In the genomic region with DNA sequence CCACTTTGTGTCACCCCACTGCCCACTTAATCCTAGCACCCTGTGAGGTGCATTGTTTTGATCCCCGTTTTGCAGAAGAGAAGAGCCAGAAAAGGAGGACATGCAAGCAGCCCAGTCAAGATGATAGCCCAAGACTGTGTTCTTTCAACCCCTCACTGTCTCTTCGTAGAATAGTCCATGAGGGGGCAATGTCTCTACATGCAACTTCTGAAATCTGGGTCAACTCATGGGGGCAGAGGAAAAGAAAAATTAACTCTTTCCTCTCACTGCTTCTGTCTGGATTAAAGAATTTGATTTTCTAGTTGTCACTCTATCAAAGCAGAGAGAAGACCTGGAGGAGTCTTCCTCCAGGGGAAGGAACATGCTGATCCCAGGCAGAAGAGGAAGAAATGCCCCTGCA, we compare ENCODE assay signal across 1 cellular context.
TF ChIP-seq lines count a peak whose summit lies in the region.

No MANE protein-coding gene starts in this region.

TF ChIP-seq in GM23338, 12 proteins besides CTCF, POLR2A, EP300 and RAD21 (continued from another document):
- no peak for TF ChIP-seq NANOG (IDR thresholded peaks at IDR 0.05; ENCODE audit: borderline replicate concordance)
- TF ChIP-seq STAT1 (IDR thresholded peaks at IDR 0.05; ENCODE audit: unreplicated experiment) = no peak
TF ChIP-seq in GM23338: peak in this region for 0.
